In the genomic region with DNA sequence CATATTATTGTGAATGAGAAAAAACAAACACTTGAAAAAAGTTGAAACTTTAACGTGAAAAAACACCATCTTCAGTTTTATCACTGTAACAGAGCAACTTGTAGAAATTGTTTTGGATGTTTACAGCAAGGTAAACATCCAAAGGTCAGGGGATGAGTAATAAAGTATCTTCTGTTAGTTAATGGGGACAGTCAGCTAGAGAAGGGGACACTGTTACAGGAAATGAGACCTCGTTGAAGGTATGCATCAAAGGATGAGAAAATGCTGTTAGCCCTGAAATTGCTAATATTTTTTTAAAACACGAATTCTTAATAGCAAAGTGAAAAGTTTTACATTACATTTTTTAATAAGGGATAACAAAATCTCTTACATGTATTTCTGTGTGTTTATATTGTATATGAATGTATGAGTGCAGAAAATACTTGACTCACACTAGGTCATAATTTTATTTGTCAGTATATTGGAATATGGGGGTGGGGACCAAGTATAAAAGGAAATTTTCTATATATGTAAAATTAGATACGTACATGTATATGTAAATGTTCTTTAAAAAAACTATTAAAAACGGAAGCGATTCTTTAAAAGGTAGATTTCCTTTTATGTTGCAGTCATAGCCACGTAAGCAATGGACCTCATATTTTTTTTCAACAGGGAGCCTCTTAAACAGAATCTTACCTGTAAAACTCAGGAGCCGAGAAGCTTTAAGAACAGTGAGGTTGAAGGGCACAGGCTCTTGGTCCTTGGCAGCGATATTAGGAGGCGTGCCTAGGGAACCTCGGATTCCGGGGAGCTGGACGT, we compare ENCODE assay signal across 11 cellular contexts. TPM values are rescaled to one million over a fixed set of nuclear protein-coding genes. Genes with fewer than 3 reads are reported as not detected.
DNase-seq lines count a peak whose midpoint lies in the region; ATAC-seq and TF ChIP-seq lines count a peak whose summit lies in the region.
"Had no signal": no experiment of that assay in that cellular context is flagged by ENCODE, and none has a peak within 500 bp of the region (broad histone marks: within the 10 kb centered on the region; RNA-seq: fewer than 3 reads in every experiment).

No MANE protein-coding gene starts in this region.

- 89% methylated on average over 13 of the region's 13 CpGs for WGBS in suprapubic skin

- DNase-seq in stimulated activated naive CD8-positive, alpha-beta T cell treated with anti-CD3 and anti-CD28 coated beads, Interleukin-15, Interleukin-2, amounts not matched to agents 100 U/mL and 50 U/mL, for 24 hours = no peak
- DNase-seq in LoVo (ENCODE audit: low spot score) (peak; percentile 14), suprapubic skin (ENCODE audit: low spot score in 2 of 2) (no peak), kidney glomerular epithelial cell (lab: John Stamatoyannopoulos, UW) (no peak), dermis blood vessel endothelial cell (no peak), SHP77 (lab: John Stamatoyannopoulos, UW) (no peak)
- DNase-seq in activated naive CD8-positive, alpha-beta T cell treated with anti-CD3 and anti-CD28 coated beads, Interleukin-2, amount 10 ng/mL, durations not matched to agents 7 days and 5 days = no peak
- DNase-seq: NCI-H446 treated with DMSO at 0.1 percent for 48 hours had no signal

- no peak overlapping the region for H3K27ac ChIP-seq in suprapubic skin
- H3K27ac ChIP-seq: cardiac muscle cell, neural progenitor cell had no signal

- peaks cover 3% of the 10 kb centered on the region for H3K9me3 Mint-ChIP-seq in stimulated activated naive CD8-positive, alpha-beta T cell treated with anti-CD3 and anti-CD28 coated beads, Interleukin-15, Interleukin-2, amounts not matched to agents 100 ng/mL and 50 ng/mL, for 24 hours
- H3K9me3 Mint-ChIP-seq in activated naive CD8-positive, alpha-beta T cell treated with anti-CD3 and anti-CD28 coated beads, Interleukin-2, amount 10 ng/mL, durations not matched to agents 7 days and 5 days = peaks cover 11% of the 10 kb centered on the region

- H3K9me3 ChIP-seq in suprapubic skin = no peaks in the 10 kb centered on the region

- H3K4me1 ChIP-seq in suprapubic skin = peaks cover 30% of the 10 kb centered on the region

- TF ChIP-seq POLR2A in suprapubic skin (IDR thresholded peaks at IDR 0.05) = no peak

- peaks cover 77% of the 10 kb centered on the region for H3K4me1 Mint-ChIP-seq in stimulated activated naive CD8-positive, alpha-beta T cell treated with anti-CD3 and anti-CD28 coated beads, Interleukin-15, Interleukin-2, amounts not matched to agents 100 ng/mL and 50 ng/mL, for 24 hours (ENCODE audit: low read depth)
- peaks cover 51% of the 10 kb centered on the region for H3K4me1 Mint-ChIP-seq in activated naive CD8-positive, alpha-beta T cell treated with anti-CD3 and anti-CD28 coated beads, Interleukin-2, amount 10 ng/mL, durations not matched to agents 7 days and 5 days

- TF ChIP-seq EP300 in suprapubic skin (IDR thresholded peaks at IDR 0.05) = no peak

- no peak for TF ChIP-seq CTCF in suprapubic skin (IDR thresholded peaks at IDR 0.05)

- POLR2A ChIA-PET in activated naive CD8-positive, alpha-beta T cell treated with anti-CD3 and anti-CD28 coated beads, Interleukin-2, amount 10 ng/mL, durations not matched to agents 7 days and 5 days (lab: Charles Lee) = interaction anchor here (0.7 to 1.8 kb wide), 3 partner anchors 39 to 145 kb away, joined by 3 to 5 read pairs (median 5); a partner anchor contains a TSS

- H3K4me3 ChIP-seq in suprapubic skin = no peak overlapping the region
- H3K4me3 ChIP-seq: cardiac muscle cell, neural progenitor cell had no signal

- peaks cover 53% of the 10 kb centered on the region for H3K36me3 Mint-ChIP-seq in stimulated activated naive CD8-positive, alpha-beta T cell treated with anti-CD3 and anti-CD28 coated beads, Interleukin-15, Interleukin-2, amounts not matched to agents 100 ng/mL and 50 ng/mL, for 24 hours (ENCODE audit: low read depth)
- peaks cover 37% of the 10 kb centered on the region for H3K36me3 Mint-ChIP-seq in activated naive CD8-positive, alpha-beta T cell treated with anti-CD3 and anti-CD28 coated beads, Interleukin-2, amount 10 ng/mL, durations not matched to agents 7 days and 5 days

- no peaks in the 10 kb centered on the region for H3K27me3 Mint-ChIP-seq in stimulated activated naive CD8-positive, alpha-beta T cell treated with anti-CD3 and anti-CD28 coated beads, Interleukin-15, Interleukin-2, amounts not matched to agents 100 ng/mL and 50 ng/mL, for 24 hours
- H3K27me3 Mint-ChIP-seq in activated naive CD8-positive, alpha-beta T cell treated with anti-CD3 and anti-CD28 coated beads, Interleukin-2, amount 10 ng/mL, durations not matched to agents 7 days and 5 days = no peaks in the 10 kb centered on the region

- H3K36me3 ChIP-seq in suprapubic skin = no peaks in the 10 kb centered on the region
- H3K36me3 ChIP-seq: cardiac muscle cell, neural progenitor cell had no signal

- H3K27ac Mint-ChIP-seq in stimulated activated naive CD8-positive, alpha-beta T cell treated with anti-CD3 and anti-CD28 coated beads, Interleukin-15, Interleukin-2, amounts not matched to agents 100 ng/mL and 50 ng/mL, for 24 hours = peak overlapping the region; percentile 88
- peak overlapping the region; percentile 98 for H3K27ac Mint-ChIP-seq in activated naive CD8-positive, alpha-beta T cell treated with anti-CD3 and anti-CD28 coated beads, Interleukin-2, amount 10 ng/mL, durations not matched to agents 7 days and 5 days
- H3K27ac Mint-ChIP-seq: neural progenitor cell had no signal

- no peak for ATAC-seq in stimulated activated naive CD8-positive, alpha-beta T cell treated with anti-CD3 and anti-CD28 coated beads, Interleukin-15, Interleukin-2, amounts not matched to agents 100 U/mL and 50 U/mL, for 24 hours
- ATAC-seq in activated naive CD8-positive, alpha-beta T cell treated with anti-CD3 and anti-CD28 coated beads, Interleukin-2, amount 10 ng/mL, durations not matched to agents 7 days and 5 days (ENCODE audit: low read depth) = no peak

- H3K27me3 ChIP-seq in suprapubic skin = no peaks in the 10 kb centered on the region
- H3K27me3 ChIP-seq: cardiac muscle cell had no signal

- peak overlapping the region; percentile 91 for H3K4me3 Mint-ChIP-seq in stimulated activated naive CD8-positive, alpha-beta T cell treated with anti-CD3 and anti-CD28 coated beads, Interleukin-15, Interleukin-2, amounts not matched to agents 100 ng/mL and 50 ng/mL, for 24 hours
- peak overlapping the region; percentile 91 for H3K4me3 Mint-ChIP-seq in activated naive CD8-positive, alpha-beta T cell treated with anti-CD3 and anti-CD28 coated beads, Interleukin-2, amount 10 ng/mL, durations not matched to agents 7 days and 5 days
- H3K4me3 Mint-ChIP-seq: neural progenitor cell had no signal

RNA-seq across cellular contexts. Expression of a gene that starts 3.1 kb away (rescaled TPM):
- total RNA-seq in activated naive CD8-positive, alpha-beta T cell treated with anti-CD3 and anti-CD28 coated beads, Interleukin-2, amount 10 ng/mL, durations not matched to agents 7 days and 5 days = 10 to 100 TPM; 33.1 to 44.9 TPM
- 10 to 100 TPM; 14.0 to 41.8 (median 20.7) TPM for total RNA-seq in suprapubic skin
- 14.3 and 16.0 TPM in 2 replicates for total RNA-seq in dermis blood vessel endothelial cell

RNA-seq across cellular contexts. Expression of a gene that starts 39.3 kb away (rescaled TPM):
- total RNA-seq in activated naive CD8-positive, alpha-beta T cell treated with anti-CD3 and anti-CD28 coated beads, Interleukin-2, amount 10 ng/mL, durations not matched to agents 7 days and 5 days = 1 to 10 TPM; 6.5 to 8.0 TPM
- total RNA-seq in suprapubic skin (10 to 100 TPM; 18.4 to 40.7 (median 28.1) TPM), dermis blood vessel endothelial cell (0.17 and 0.23 TPM in 2 replicates)
